ENCODE assay signal across 10 cellular contexts in genomic region chr10:119211625-119212441, GRCh38. TPM values are rescaled to one million over a fixed set of nuclear protein-coding genes. Genes with fewer than 3 reads are reported as not detected.
DNase-seq lines count a peak whose midpoint lies in the region; ATAC-seq, FAIRE-seq and TF ChIP-seq lines count a peak whose summit lies in the region.
"Had no signal": no experiment of that assay in that cellular context is flagged by ENCODE, and none has a peak within 500 bp of the region (broad histone marks: within the 10 kb centered on the region; RNA-seq: fewer than 3 reads in every experiment).

No MANE protein-coding gene starts in this region.

- no peaks in the 10 kb centered on the region for H3K27me3 ChIP-seq in CD4-positive, CD25-positive, alpha-beta regulatory T cell (ENCODE audit: control insufficient read depth, insufficient read depth, low read length)
- no peaks in the 10 kb centered on the region for H3K27me3 ChIP-seq in BE2C

- H3K27ac Mint-ChIP-seq in CD4-positive, CD25-positive, alpha-beta regulatory T cell: peak overlapping the region; percentile 92 to 99 (median 95)
- H3K27ac Mint-ChIP-seq in nephron progenitor cell: peak overlapping the region; percentile 95

- no peaks in the 10 kb centered on the region for H3K36me3 Mint-ChIP-seq in CD4-positive, CD25-positive, alpha-beta regulatory T cell
- no peaks in the 10 kb centered on the region for H3K36me3 Mint-ChIP-seq in nephron progenitor cell (ENCODE audit: low read depth)

- H3K4me3 Mint-ChIP-seq in CD4-positive, CD25-positive, alpha-beta regulatory T cell: peak overlapping the region; percentile 53 to 86 (median 82)
- peak overlapping the region; percentile 68 for H3K4me3 Mint-ChIP-seq in nephron progenitor cell

- peaks cover 8% of the 10 kb centered on the region for H3K27me3 Mint-ChIP-seq in CD4-positive, CD25-positive, alpha-beta regulatory T cell
- H3K27me3 Mint-ChIP-seq in nephron progenitor cell (ENCODE audit: low read depth, poor library complexity): peaks cover 13% of the 10 kb centered on the region

- no peaks in the 10 kb centered on the region for H3K9me3 ChIP-seq in CD4-positive, CD25-positive, alpha-beta regulatory T cell (ENCODE audit: control insufficient read depth in 2 of 2, low read length in 2 of 2)
- H3K9me3 ChIP-seq in BE2C: no peaks in the 10 kb centered on the region

- peak overlapping the region; percentile 87 for H3K27ac ChIP-seq in CD4-positive, CD25-positive, alpha-beta regulatory T cell (ENCODE audit: insufficient read depth, low read length, poor library complexity, severe bottlenecking)

- DNase-seq in CD4-positive, CD25-positive, alpha-beta regulatory T cell: peak in 2 of 3 donors; percentile 68 to 81
- DNase-seq in M059J (ENCODE audit: low read depth) (peak; percentile 33), nephron progenitor cell (peak; percentile 20), BE2C (no peak), HTR-8/SVneo (ENCODE audit: insufficient read length, low spot score) (no peak), NCI-H1092 treated with DMSO at 0.1 percent for 48 hours (lab: John Stamatoyannopoulos, UW) (no peak)
- DNase-seq in central memory CD4-positive, alpha-beta T cell: peak; percentile 55
- DNase-seq: activated CD4-positive, alpha-beta T cell treated with anti-CD3 and anti-CD28 coated beads for 4 hours; NCI-H2081 had no signal

- ATAC-seq in CD4-positive, CD25-positive, alpha-beta regulatory T cell (ENCODE audit: low read depth in 2 of 2): no peak
- ATAC-seq in GM21528 (IDR thresholded peaks at IDR 0.05; ENCODE audit: low FRiP score, unreplicated experiment): no peak

- H3K4me1 ChIP-seq in CD4-positive, CD25-positive, alpha-beta regulatory T cell (ENCODE audit: control insufficient read depth, insufficient read depth, low read length, poor library complexity, severe bottlenecking): peaks cover 65% of the 10 kb centered on the region
- H3K4me1 ChIP-seq in BE2C: peaks cover 12% of the 10 kb centered on the region

- H3K4me3 ChIP-seq in CD4-positive, CD25-positive, alpha-beta regulatory T cell (ENCODE audit: low read depth, low read length): peak overlapping the region; percentile 80
- H3K4me3 ChIP-seq in BE2C (ENCODE audit: low read depth, low read length): no peak overlapping the region

- FAIRE-seq in HTR-8/SVneo (lab: Jason Lieb, UNC): no peak

- no peaks in the 10 kb centered on the region for H3K36me3 ChIP-seq in CD4-positive, CD25-positive, alpha-beta regulatory T cell (ENCODE audit: control insufficient read depth, insufficient read depth, low read length)
- no peaks in the 10 kb centered on the region for H3K36me3 ChIP-seq in BE2C

- TF ChIP-seq CTCF in nephron progenitor cell (IDR thresholded peaks at IDR 0.05) (no peak), BE2C (IDR thresholded peaks at IDR 0.05; ENCODE audit: low read depth, low read length) (no peak)

- H3K4me1 Mint-ChIP-seq in CD4-positive, CD25-positive, alpha-beta regulatory T cell: peaks cover 28 to 71% (median 51%) of the 10 kb centered on the region in 4 donors
- H3K4me1 Mint-ChIP-seq in nephron progenitor cell: peaks cover 77% of the 10 kb centered on the region

- H3K9me3 Mint-ChIP-seq in CD4-positive, CD25-positive, alpha-beta regulatory T cell: no peaks in the 10 kb centered on the region
- H3K9me3 Mint-ChIP-seq in nephron progenitor cell: no peaks in the 10 kb centered on the region

RNA-seq across cellular contexts. Expression of gene GRK5, which starts 4.5 kb away (rescaled TPM):
- total RNA-seq in CD4-positive, CD25-positive, alpha-beta regulatory T cell: 46.4 TPM
- polyA plus RNA-seq in CD4-positive, CD25-positive, alpha-beta regulatory T cell: 10 to 100 TPM in 3 of 4 donors, 1 to 10 TPM in 1; 5.1 to 14.7 (median 12.6) TPM
- total RNA-seq in M059J (2014; rRNA removed; shearing (Covaris generic)): 3.9 and 4.4 TPM in 2 replicates
- 2.5 TPM for polyA plus RNA-seq in BE2C (2012; ENCODE audit: insufficient read depth, insufficient read length, low read depth)

RNA-seq across cellular contexts. Expression of gene PRDX3, which starts 33.2 kb away (rescaled TPM):
- 22.5 TPM for total RNA-seq in CD4-positive, CD25-positive, alpha-beta regulatory T cell
- 100 to 1,000 TPM in 3 of 4 donors, 10 to 100 TPM in 1; 97.1 to 140 (median 133) TPM for polyA plus RNA-seq in CD4-positive, CD25-positive, alpha-beta regulatory T cell
- 357 and 393 TPM in 2 replicates for total RNA-seq in M059J (2014; rRNA removed; shearing (Covaris generic))
- 99.1 TPM for polyA plus RNA-seq in BE2C (2012; ENCODE audit: insufficient read depth, insufficient read length, low read depth)

RNA-seq across cellular contexts. Expression of gene SFXN4, which starts 46.3 kb away (rescaled TPM):
- total RNA-seq in CD4-positive, CD25-positive, alpha-beta regulatory T cell: 10.7 TPM
- polyA plus RNA-seq in CD4-positive, CD25-positive, alpha-beta regulatory T cell: 10 to 100 TPM; 10.7 to 23.7 (median 16.5) TPM
- total RNA-seq in M059J (2014; rRNA removed; shearing (Covaris generic)): 18.5 and 22.0 TPM in 2 replicates
- polyA plus RNA-seq in BE2C (2012; ENCODE audit: insufficient read depth, insufficient read length, low read depth): 43.2 TPM

Comparison
In these comparisons a context has a peak if more than half of its experiments do, and no peak if none do; other contexts are left out.
1. DNase-seq: peak in CD4-positive, CD25-positive, alpha-beta regulatory T cell (2 of 3), M059J (single experiment), central memory CD4-positive, alpha-beta T cell (single experiment) and nephron progenitor cell (single experiment); none in BE2C (single experiment), HTR-8/SVneo (single experiment) and NCI-H1092 treated with DMSO at 0.1 percent for 48 hours (single experiment).
2. RNA of gene PRDX3, which starts 33.2 kb away (total RNA-seq): 357 to 393 TPM in M059J; 22.5 TPM in CD4-positive, CD25-positive, alpha-beta regulatory T cell (single experiment); every median in the first group is over 10 times any median in the second.